ENCODE assay signal across 18 cellular contexts in genomic region chr3:69141313-69141712, GRCh38. TPM values are rescaled to one million over a fixed set of nuclear protein-coding genes. Genes with fewer than 3 reads are reported as not detected.
"Had no signal": no experiment of that assay in that cellular context is flagged by ENCODE, and none has a peak within 500 bp of the region (broad histone marks: within the 10 kb centered on the region; RNA-seq: fewer than 3 reads in every experiment).

No MANE protein-coding gene starts in this region.

- DNase-seq: KBM-7, MV-4-11, NCI-H1048, NCI-H1105, NCI-H1417, NCI-H1436 treated with DMSO at 0.1 percent for 48 hours, NCI-H1694, NCI-H187 treated with DMSO at 0.1 percent for 48 hours, NCI-H2029 treated with DMSO at 0.1 percent for 48 hours, NCI-H2227 treated with DMSO at 0.1 percent for 48 hours, NCI-H524, NCI-H526 treated with DMSO at 0.1 percent for 48 hours, NCI-H748 treated with DMSO at 0.1 percent for 48 hours, RPMI8226, SHP77, SK-N-SH had no signal

- FAIRE-seq: RCC 7860 had no signal

- H3K4me2 ChIP-seq: SK-N-SH had no signal

- H3K9me3 ChIP-seq: SK-N-SH had no signal

- H3K9ac ChIP-seq: SK-N-SH had no signal

RNA-seq across cellular contexts. Expression of gene LMOD3, which starts 18.9 kb away (rescaled TPM):
- total RNA-seq: MCF 10A had no signal
- polyA plus RNA-seq: SK-N-SH had no signal
